In the genomic region with DNA sequence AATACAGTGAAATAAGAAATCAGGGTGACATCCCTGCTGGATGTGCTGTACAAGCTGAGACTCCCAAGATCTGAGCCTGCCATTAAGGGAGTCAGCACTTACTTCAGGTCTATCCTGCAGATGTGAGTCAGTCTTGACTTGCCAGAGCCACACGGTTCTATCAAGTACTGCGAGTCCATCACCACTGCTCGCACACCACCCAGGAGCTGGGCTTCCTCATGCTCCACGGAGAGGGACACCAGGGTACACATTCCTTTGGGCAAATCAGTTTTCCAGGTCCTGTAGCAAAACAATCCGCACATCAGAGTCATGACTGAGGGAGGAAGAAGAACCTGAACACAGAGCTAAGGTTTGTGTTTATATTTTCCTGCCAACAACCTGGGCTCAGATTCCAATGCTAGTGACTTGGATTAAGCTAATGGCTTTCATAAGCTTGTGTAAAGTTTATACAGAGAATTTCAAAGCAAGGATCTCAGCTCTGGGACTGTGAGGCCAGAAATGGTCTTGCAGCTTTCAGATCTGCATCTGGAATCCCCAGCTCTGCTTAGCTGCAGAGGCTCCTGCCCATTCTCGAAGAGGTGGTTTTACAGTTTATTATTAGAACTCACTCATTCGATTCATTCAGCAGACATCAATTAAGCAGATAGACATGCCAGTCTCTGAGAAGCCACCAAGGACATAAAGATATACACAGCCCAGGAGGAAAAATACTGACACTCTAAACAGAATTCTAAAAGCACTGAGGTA, we compare ENCODE assay signal across 18 cellular contexts.
DNase-seq lines count a peak whose midpoint lies in the region; ATAC-seq lines count a peak whose summit lies in the region.
"Had no signal": no experiment of that assay in that cellular context is flagged by ENCODE, and none has a peak within 500 bp of the region (broad histone marks: within the 10 kb centered on the region; RNA-seq: fewer than 3 reads in every experiment).

No MANE protein-coding gene starts in this region.

- H3K27me3 ChIP-seq in SJCRH30, result no peaks in the 10 kb centered on the region
- H3K27me3 ChIP-seq: BLaER1 had no signal

- H3K4me3 ChIP-seq in SJCRH30, result no peak overlapping the region
- H3K4me3 ChIP-seq: BLaER1, K562 had no signal

- H3K36me3 Mint-ChIP-seq in stimulated activated effector memory CD8-positive, alpha-beta T cell treated with anti-CD3 and anti-CD28 coated beads, Interleukin-12 subunit alpha, Interleukin-12 subunit beta, amount 100 ng/mL, for 72 hours, result no peaks in the 10 kb centered on the region
- H3K36me3 Mint-ChIP-seq: natural killer cell had no signal

- no peak overlapping the region for H3K27ac Mint-ChIP-seq in stimulated activated effector memory CD8-positive, alpha-beta T cell treated with anti-CD3 and anti-CD28 coated beads, Interleukin-12 subunit alpha, Interleukin-12 subunit beta, amount 100 ng/mL, for 72 hours
- H3K27ac Mint-ChIP-seq: activated CD4-positive, alpha-beta T cell treated with anti-CD3 and anti-CD28 coated beads for 36 hours; natural killer cell had no signal

- H3K4me1 ChIP-seq in SJCRH30, result no peaks in the 10 kb centered on the region

- H3K9me3 ChIP-seq in SJCRH30 (replicated peaks), result no peaks in the 10 kb centered on the region
- H3K9me3 ChIP-seq: BLaER1 had no signal

- peaks cover 67% of the 10 kb centered on the region for H3K36me3 ChIP-seq in SJCRH30
- H3K36me3 ChIP-seq: BLaER1 had no signal

- no peaks in the 10 kb centered on the region for H3K9me3 Mint-ChIP-seq in stimulated activated effector memory CD8-positive, alpha-beta T cell treated with anti-CD3 and anti-CD28 coated beads, Interleukin-12 subunit alpha, Interleukin-12 subunit beta, amount 100 ng/mL, for 72 hours
- H3K9me3 Mint-ChIP-seq: natural killer cell had no signal

- peak; percentile 33 for ATAC-seq in GM18498 (IDR thresholded peaks at IDR 0.05; ENCODE audit: unreplicated experiment)
- ATAC-seq in HG02610 (IDR thresholded peaks at IDR 0.05; ENCODE audit: unreplicated experiment), result peak; percentile 42
- ATAC-seq in stimulated activated effector memory CD8-positive, alpha-beta T cell treated with anti-CD3 and anti-CD28 coated beads, Interleukin-12 subunit alpha, Interleukin-12 subunit beta, amount 100 ng/mL, for 72 hours, result peak; percentile 32
- ATAC-seq: activated CD4-positive, alpha-beta T cell treated with anti-CD3 and anti-CD28 coated beads for 36 hours; K562; left colon; natural killer cell had no signal

- H3K4me1 Mint-ChIP-seq in stimulated activated effector memory CD8-positive, alpha-beta T cell treated with anti-CD3 and anti-CD28 coated beads, Interleukin-12 subunit alpha, Interleukin-12 subunit beta, amount 100 ng/mL, for 72 hours, result no peaks in the 10 kb centered on the region
- H3K4me1 Mint-ChIP-seq: activated CD4-positive, alpha-beta T cell treated with anti-CD3 and anti-CD28 coated beads for 36 hours; natural killer cell had no signal

- DNase-seq in caudate nucleus (lab: John Stamatoyannopoulos, UW) (no peak), SJCRH30 (no peak), HUDEP-2 (lab: John Stamatoyannopoulos, UW; ENCODE audit: unreplicated experiment in 76 of 76) (no peak), cortex of kidney (lab: John Stamatoyannopoulos, UW) (no peak), NCI-H82 (lab: John Stamatoyannopoulos, UW) (no peak)
- no peak for DNase-seq in stimulated activated effector memory CD8-positive, alpha-beta T cell treated with anti-CD3 and anti-CD28 coated beads, Interleukin-12 subunit alpha, Interleukin-12 subunit beta, amount 100 ng/mL, for 72 hours (ENCODE audit: low spot score in 2 of 2)
- DNase-seq: activated CD4-positive, alpha-beta T cell treated with anti-CD3 and anti-CD28 coated beads for 36 hours; activated naive CD4-positive, alpha-beta T cell treated with anti-CD3 and anti-CD28 coated beads, Interleukin-2, amount 50 U/mL, for 16 hours; central memory CD4-positive, alpha-beta T cell; left colon; natural killer cell; NCI-H510A; retina had no signal

- H3K4me3 Mint-ChIP-seq in stimulated activated effector memory CD8-positive, alpha-beta T cell treated with anti-CD3 and anti-CD28 coated beads, Interleukin-12 subunit alpha, Interleukin-12 subunit beta, amount 100 ng/mL, for 72 hours, result no peak overlapping the region
- H3K4me3 Mint-ChIP-seq: activated CD4-positive, alpha-beta T cell treated with anti-CD3 and anti-CD28 coated beads for 36 hours; natural killer cell had no signal

- H3K27ac ChIP-seq in caudate nucleus (ENCODE audit: low read depth, low read length) (peak overlapping the region; percentile 36), SJCRH30 (no peak overlapping the region)
- H3K27ac ChIP-seq: BLaER1, epithelial cell of prostate had no signal
